Comparison of ENCODE assay signal across 31 cellular contexts in genomic region chr2:36993841-36994620, GRCh38.
"Had no signal": no experiment of that assay in that cellular context is flagged by ENCODE, and none has a peak within 500 bp of the region (broad histone marks: within the 10 kb centered on the region; RNA-seq: fewer than 3 reads in every experiment).

No MANE protein-coding gene starts in this region.

- ATAC-seq: activated CD4-positive, alpha-beta T cell treated with anti-CD3 and anti-CD28 coated beads for 36 hours; activated T-cell treated with anti-CD3 and anti-CD28 coated beads, Interleukin-2, amount 50 U/mL, for 72 hours; gastrocnemius medialis; left cardiac atrium; left ventricle myocardium superior; naive thymus-derived CD8-positive, alpha-beta T cell; pancreas; sciatic nerve; stimulated activated memory B cell treated with anti-CD40 and anti-IgM and Interleukin-4, amounts not matched to agents 10 μg/mL and 1 μg/mL and 100 μg/mL, for 72 hours had no signal

- H3K36me3 ChIP-seq: prostate gland had no signal

- DNase-seq: activated CD4-positive, alpha-beta T cell treated with anti-CD3 and anti-CD28 coated beads for 36 hours; activated CD4-positive, CD25-positive, alpha-beta regulatory T cell; activated naive CD4-positive, alpha-beta T cell treated with Interleukin-2 at 50 U/mL for 16 hours; activated T-cell treated with anti-CD3 and anti-CD28 coated beads for 4 hours; activated T-cell treated with anti-CD3 and anti-CD28 coated beads, Interleukin-2, amount 50 U/mL, for 72 hours; amniotic stem cell; brain microvascular endothelial cell; central memory CD4-positive, alpha-beta T cell; effector CD4-positive, alpha-beta T cell; esophagus squamous epithelium; gastrocnemius medialis; glutamatergic neuron; left cardiac atrium; left ventricle myocardium superior; mammary epithelial cell; midbrain; naive thymus-derived CD8-positive, alpha-beta T cell; nucleus accumbens; pancreas; retina; small intestine; stimulated activated CD4-positive, alpha-beta T cell treated with anti-CD3 and anti-CD28 coated beads, Interleukin-4, amount 100 ng/mL, for 24 hours; stimulated activated CD8-positive, alpha-beta memory T cell treated with anti-CD3 and anti-CD28 coated beads, Interleukin-4, amount 100 ng/mL, for 48 hours; stomach had no signal

- H3K4me1 ChIP-seq: esophagus squamous epithelium, gastrocnemius medialis, pancreas, prostate gland, stomach, suprapubic skin, tibial nerve had no signal

- H3K27ac ChIP-seq: brain microvascular endothelial cell, epithelial cell of prostate, esophagus squamous epithelium, gastrocnemius medialis, hepatocyte, pancreas, prostate gland, stomach, suprapubic skin, tibial nerve had no signal

- H3K4me3 ChIP-seq: esophagus squamous epithelium, gastrocnemius medialis, hepatocyte, pancreas, prostate gland, stomach, suprapubic skin, tibial nerve had no signal

- H3K9me3 ChIP-seq: esophagus squamous epithelium, gastrocnemius medialis, pancreas, prostate gland, stomach, suprapubic skin, tibial nerve had no signal

- H3K27me3 ChIP-seq: brain microvascular endothelial cell, esophagus squamous epithelium, gastrocnemius medialis, hepatocyte, pancreas, stomach, suprapubic skin, tibial nerve had no signal
